17 cellular contexts compared by ENCODE assay signal in the genomic region with DNA sequence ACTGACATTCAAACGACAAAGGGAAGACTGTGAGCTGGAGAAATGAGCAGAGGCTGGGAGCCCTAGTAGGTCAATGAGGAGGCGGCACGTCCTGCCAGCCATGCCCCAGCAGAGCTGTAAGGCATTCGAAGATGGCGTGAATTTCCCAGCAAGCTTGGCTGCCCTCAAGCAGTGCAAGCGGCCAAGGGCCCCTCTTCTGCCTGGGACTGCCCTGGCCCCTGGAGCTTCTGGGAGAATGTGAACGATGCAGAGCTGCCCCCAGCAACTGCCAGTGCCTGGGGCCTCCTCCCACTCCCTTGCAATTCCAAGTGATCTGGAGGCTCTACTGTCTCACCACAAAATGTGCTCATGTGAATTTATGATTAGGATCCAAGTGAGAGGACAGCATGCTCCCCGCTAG. TPM values are rescaled to one million over a fixed set of nuclear protein-coding genes. Genes with fewer than 3 reads are reported as not detected.
A peak's percentile ranks its signal among the peaks of the same experiment; 100 is the strongest.
DNase-seq lines count a peak whose midpoint lies in the region; ATAC-seq and TF ChIP-seq lines count a peak whose summit lies in the region.
"Had no signal": no experiment of that assay in that cellular context is flagged by ENCODE, and none has a peak within 500 bp of the region (broad histone marks: within the 10 kb centered on the region; RNA-seq: fewer than 3 reads in every experiment).

No MANE protein-coding gene starts in this region.

- peaks cover 9% of the 10 kb centered on the region for H3F3A ChIP-seq in smooth muscle cell (ENCODE audit: low read depth)

- peak overlapping the region in 10 of 11 experiments; percentile 11 to 70 (median 44); a peak in 17 of 22 replicates for H3K27ac ChIP-seq in BLaER1 treated with 17β-estradiol and CSF1 and Interleukin-3, amounts not matched to agents 10 nM and 100 nM
- H3K27ac ChIP-seq in RWPE1 = peak overlapping the region; percentile 32
- H3K27ac ChIP-seq in gastroesophageal sphincter = peak overlapping the region in 3 of 4 donors; percentile 59 to 93 (median 71)
- peak overlapping the region; percentile 90 for H3K27ac ChIP-seq in smooth muscle cell (ENCODE audit: low read depth)

- no peak for ATAC-seq in gastroesophageal sphincter
- ATAC-seq: natural killer cell had no signal

- H3K27me3 ChIP-seq in BLaER1 treated with 17β-estradiol and CSF1 and Interleukin-3, amounts not matched to agents 10 nM and 100 nM = no peaks in the 10 kb centered on the region
- no peaks in the 10 kb centered on the region for H3K27me3 ChIP-seq in gastroesophageal sphincter
- no peaks in the 10 kb centered on the region for H3K27me3 ChIP-seq in smooth muscle cell (ENCODE audit: low read depth)

- POLR2A ChIA-PET in RWPE1 (lab: Yijun Ruan, JAX; ENCODE audit: low non-redundant PET) = no interaction called here

- no peak overlapping the region for H2AFZ ChIP-seq in smooth muscle cell (ENCODE audit: low read depth)

- TF ChIP-seq EP300 in gastroesophageal sphincter (IDR thresholded peaks at IDR 0.05) = no peak

- DNase-seq in RWPE1 (ENCODE audit: low spot score) = no peak
- no peak for DNase-seq in smooth muscle cell (lab: John Stamatoyannopoulos, UW; ENCODE audit: unreplicated experiment)
- no peak for DNase-seq in activated CD4-positive, alpha-beta T cell treated with anti-CD3 and anti-CD28 coated beads, Interleukin-2, amount 50 U/mL, for 1 hour
- no peak for DNase-seq in stimulated activated CD4-positive, alpha-beta T cell treated with anti-CD3 and anti-CD28 coated beads, Interleukin-2, amount 100 ng/mL, for 24 hours
- no peak for DNase-seq in RKO (ENCODE audit: low spot score)
- no peak for DNase-seq in GM20000 (ENCODE audit: low spot score)
- DNase-seq: activated effector memory CD4-positive, alpha-beta T cell treated with Interleukin-2 at 50 U/mL for 16 hours; amygdala; COR-L47; foreskin melanocyte; natural killer cell; NCI-H2029; stimulated activated CD4-positive, alpha-beta T cell treated with anti-CD3 and anti-CD28 coated beads, Interleukin-15, amount 100 ng/mL, for 24 hours; stimulated activated naive CD4-positive, alpha-beta T cell treated with Interleukin-2 at 50 U/mL for 16 hours had no signal

- peaks cover 20 to 37% (median 29%) of the 10 kb centered on the region in 11 experiments for H3K36me3 ChIP-seq in BLaER1 treated with 17β-estradiol and CSF1 and Interleukin-3, amounts not matched to agents 10 nM and 100 nM
- peaks cover 0 to 29% of the 10 kb centered on the region in 2 donors for H3K36me3 ChIP-seq in gastroesophageal sphincter
- no peaks in the 10 kb centered on the region for H3K36me3 ChIP-seq in smooth muscle cell (ENCODE audit: low read depth)

- H3K9ac ChIP-seq in BLaER1 treated with 17β-estradiol and CSF1 and Interleukin-3, amounts not matched to agents 10 nM and 100 nM = peak overlapping the region in 10 of 11 experiments; percentile 6 to 55 (median 40); a peak in 12 of 22 replicates
- no peak overlapping the region for H3K9ac ChIP-seq in smooth muscle cell (ENCODE audit: low read depth)

- WGBS in gastroesophageal sphincter (ENCODE audit: low coverage in 1 of 2), 2 donors = 53 to 67% methylated on average over 1 to 7 of the region's 8 CpGs
- WGBS in smooth muscle cell (ENCODE audit: low lambda C conversion rate) = 63% methylated on average over 8 of the region's 8 CpGs

- TF ChIP-seq CTCF in RWPE1 (conservative IDR thresholded peaks at IDR 0.05; ENCODE audit: low read depth) = no peak
- TF ChIP-seq CTCF in gastroesophageal sphincter (IDR thresholded peaks at IDR 0.05) = no peak
- no peak for TF ChIP-seq CTCF in smooth muscle cell (IDR thresholded peaks at IDR 0.05; ENCODE audit: borderline replicate concordance, insufficient read depth, poor library complexity, severe bottlenecking)
- no peak for TF ChIP-seq CTCF in GM20000 (IDR thresholded peaks at IDR 0.05; ENCODE audit: extremely low read depth, missing control alignments)

- peak overlapping the region; percentile 90 to 100 (median 97) for H3K4me2 ChIP-seq in BLaER1 treated with 17β-estradiol and CSF1 and Interleukin-3, amounts not matched to agents 10 nM and 100 nM
- peak overlapping the region; percentile 68 for H3K4me2 ChIP-seq in smooth muscle cell

- peaks cover 3% of the 10 kb centered on the region for H3K79me2 ChIP-seq in smooth muscle cell (ENCODE audit: low read depth)

- CTCF ChIA-PET in RWPE1 (lab: Yijun Ruan, JAX) = interaction anchor here (3.0 kb wide), 1 partner anchor 10 kb away, joined by 11 read pairs; no protein-coding TSS in a partner anchor

- no peak for TF ChIP-seq POLR2A in gastroesophageal sphincter (IDR thresholded peaks at IDR 0.05)

- peaks cover 76 to 93% (median 92%) of the 10 kb centered on the region in 10 experiments for H3K4me1 ChIP-seq in BLaER1 treated with 17β-estradiol and CSF1 and Interleukin-3, amounts not matched to agents 10 nM and 100 nM
- H3K4me1 ChIP-seq in gastroesophageal sphincter (peaks cover 0 to 92% (median 37%) of the 10 kb centered on the region in 3 donors), smooth muscle cell (ENCODE audit: low read depth) (peaks cover 23% of the 10 kb centered on the region)

- no peaks in the 10 kb centered on the region for H3K9me3 ChIP-seq in BLaER1 treated with 17β-estradiol and CSF1 and Interleukin-3, amounts not matched to agents 10 nM and 100 nM (replicated peaks in 1 of 11)
- no peaks in the 10 kb centered on the region for H3K9me3 ChIP-seq in gastroesophageal sphincter
- no peaks in the 10 kb centered on the region for H3K9me3 ChIP-seq in smooth muscle cell (replicated peaks; ENCODE audit: low read depth)

- H4K20me1 ChIP-seq in BLaER1 treated with 17β-estradiol and CSF1 and Interleukin-3, amounts not matched to agents 10 nM and 100 nM = peaks cover 0 to 51% (median 16%) of the 10 kb centered on the region in 11 experiments; a peak in 11 of 22 replicates
- H4K20me1 ChIP-seq in smooth muscle cell (ENCODE audit: low read depth) = peaks cover 4% of the 10 kb centered on the region

- H3K4me3 ChIP-seq in BLaER1 treated with 17β-estradiol and CSF1 and Interleukin-3, amounts not matched to agents 10 nM and 100 nM = no peak overlapping the region
- no peak overlapping the region for H3K4me3 ChIP-seq in gastroesophageal sphincter
- no peak overlapping the region for H3K4me3 ChIP-seq in smooth muscle cell
- H3K4me3 ChIP-seq: lung had no signal

RNA-seq across cellular contexts. Expression of gene PPM1F, which starts 4.3 kb away (rescaled TPM):
- total RNA-seq in gastroesophageal sphincter (10 to 100 TPM; 22.9 to 78.0 (median 36.8) TPM), smooth muscle cell (11.8 and 14.8 TPM in 2 replicates)
- polyA plus RNA-seq in smooth muscle cell = 12.5 and 15.2 TPM in 2 replicates

RNA-seq across cellular contexts. Expression of gene TOP3B, which starts 34.2 kb away (rescaled TPM):
- total RNA-seq in gastroesophageal sphincter (10 to 100 TPM in 3 of 4 donors, 1 to 10 TPM in 1; 8.9 to 24.9 (median 18.6) TPM), smooth muscle cell (15.2 and 17.3 TPM in 2 replicates)
- 17.6 and 26.7 TPM in 2 replicates for polyA plus RNA-seq in smooth muscle cell

Comparison
In these comparisons a context has a peak if more than half of its experiments do, and no peak if none do; other contexts are left out.
1. H3K27ac ChIP-seq: peak in every context shown above with its lines; median percentile 90 in smooth muscle cell; 71 in gastroesophageal sphincter; 44 in BLaER1 treated with 17β-estradiol and CSF1 and Interleukin-3, amounts not matched to agents 10 nM and 100 nM; 32 in RWPE1.